In the genomic region with DNA sequence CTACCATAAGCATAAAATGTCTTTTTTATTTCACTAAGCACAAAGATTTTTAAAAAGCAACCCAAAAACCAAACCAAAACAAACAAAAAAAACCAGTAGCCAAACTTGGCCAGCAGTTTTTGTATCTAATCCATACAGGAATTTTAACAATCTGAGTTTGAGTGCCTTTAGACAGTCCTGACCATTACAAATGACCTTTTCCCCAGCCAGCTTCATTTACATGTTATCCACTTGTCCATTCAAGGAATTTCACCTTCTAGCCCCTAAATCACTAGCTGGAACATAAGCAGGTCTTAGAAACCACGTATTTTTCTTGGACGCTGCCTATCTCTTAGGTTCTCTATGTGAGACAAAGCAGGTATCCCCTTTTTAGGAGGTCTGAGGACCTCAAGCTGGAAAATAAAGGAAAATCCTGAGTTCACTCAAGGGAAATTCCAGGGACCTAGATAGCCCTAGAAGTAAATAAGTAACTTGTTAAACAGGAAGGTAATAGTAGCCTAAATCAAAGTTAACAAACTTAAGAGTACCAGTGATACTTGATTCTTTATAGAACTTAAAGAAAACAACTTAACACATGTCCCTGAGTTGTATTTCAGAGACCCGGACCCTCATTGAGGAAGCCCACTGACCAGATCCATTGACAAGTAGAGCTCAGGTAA, we compare ENCODE assay signal across 19 cellular contexts. TPM values are rescaled to one million over a fixed set of nuclear protein-coding genes. Genes with fewer than 3 reads are reported as not detected.
DNase-seq lines count a peak whose midpoint lies in the region; ATAC-seq and TF ChIP-seq lines count a peak whose summit lies in the region.
"Had no signal": no experiment of that assay in that cellular context is flagged by ENCODE, and none has a peak within 500 bp of the region (broad histone marks: within the 10 kb centered on the region; RNA-seq: fewer than 3 reads in every experiment).

No MANE protein-coding gene starts in this region.

- 0 out of 2 replicates have a peak overlapping the region, but pooled peaks have one; percentile 8 for H2AFZ ChIP-seq in GM23248

- no peaks in the 10 kb centered on the region; the same call in 1 of the 2 replicates for H3K36me3 ChIP-seq in GM23248 (ENCODE audit: low read depth)
- peaks cover 69% of the 10 kb centered on the region for H3K36me3 ChIP-seq in Panc1 (ENCODE audit: control insufficient read depth, insufficient read depth, low read length)
- H3K36me3 ChIP-seq: brain microvascular endothelial cell, right lobe of liver had no signal

- DNase-seq in GM23248 (no peak), Panc1 (ENCODE audit: low read depth, low spot score) (no peak), kidney glomerular epithelial cell (lab: John Stamatoyannopoulos, UW) (peak; percentile 33), renal cortical epithelial cell (ENCODE audit: low read depth) (peak; percentile 61), T-helper 9 cell (no peak), cerebellum (ENCODE audit: low spot score) (no peak)
- no peak for DNase-seq in activated T-cell treated with anti-CD3 and anti-CD28 coated beads, Interleukin-2, amount 50 U/mL, for 1 hour
- DNase-seq: activated CD4-positive, alpha-beta T cell treated with anti-CD3 and anti-CD28 coated beads for 36 hours; activated naive CD4-positive, alpha-beta T cell; brain microvascular endothelial cell; foreskin keratinocyte; MM.1S; NCI-H187; NCI-H446; nephron progenitor cell; right lobe of liver; SHP77 treated with DMSO at 0.1 percent for 48 hours had no signal

- no peaks in the 10 kb centered on the region for H3K79me2 ChIP-seq in GM23248 (ENCODE audit: insufficient read depth)

- no peaks in the 10 kb centered on the region for H3F3A ChIP-seq in GM23248 (ENCODE audit: insufficient read depth)

- POLR2A ChIA-PET in Panc1 (lab: Charles Lee), result interaction anchor here (0.5 kb wide), 1 partner anchor 15 kb away, joined by 3 read pairs; no protein-coding TSS in a partner anchor

- intact Hi-C loops in Panc1 (cut with micrococcal nuclease; ENCODE audit: unreplicated experiment), result no loop called here

- CTCF ChIA-PET in Panc1 (lab: Charles Lee), result no interaction called here

- in situ Hi-C loops in GM23248 (cut with MboI) (loop anchor here (25.0 kb wide), 1 partner anchor 1318 kb away; no protein-coding TSS in a partner anchor), Panc1 (cut with HindIII; ENCODE audit: low pct_unique_long_range_greater_than_20kb, low sequenced_read_pairs) (no loop called here)

- no peak for TF ChIP-seq CTCF in Panc1 (IDR thresholded peaks at IDR 0.05)

- peaks cover 8% of the 10 kb centered on the region for H3K4me1 ChIP-seq in GM23248 (ENCODE audit: insufficient read depth)
- peaks cover 3% of the 10 kb centered on the region for H3K4me1 ChIP-seq in Panc1 (ENCODE audit: control insufficient read depth, insufficient read depth, low read length)
- H3K4me1 ChIP-seq: BLaER1, foreskin keratinocyte had no signal

- no peak overlapping the region for H3K4me3 ChIP-seq in GM23248
- H3K4me3 ChIP-seq in Panc1 (ENCODE audit: low read depth in 2 of 2, low read length in 2 of 2), result no peak overlapping the region
- H3K4me3 ChIP-seq: BLaER1, right lobe of liver had no signal

- H3K9me2 ChIP-seq in GM23248 (ENCODE audit: insufficient read depth), result no peaks in the 10 kb centered on the region

- no peaks in the 10 kb centered on the region for H4K20me1 ChIP-seq in GM23248 (ENCODE audit: insufficient read depth)
- H4K20me1 ChIP-seq: BLaER1 had no signal

- no peak overlapping the region for H3K27ac ChIP-seq in GM23248
- H3K27ac ChIP-seq in Panc1 (ENCODE audit: low read length), result peak overlapping the region; percentile 53; the same call in 1 of the 2 replicates
- H3K27ac ChIP-seq: BLaER1, brain microvascular endothelial cell, foreskin keratinocyte, right lobe of liver had no signal

- WGBS in GM23248 (ENCODE audit: low coverage in 1 of 2, low lambda C conversion rate in 2 of 2, missing lambda C conversion rate in 2 of 2), 2 experiments, result 58 to 61% methylated on average over 3 of the region's 3 CpGs

- H3K27me3 ChIP-seq in GM23248 (replicated peaks; ENCODE audit: insufficient read depth) (no peaks in the 10 kb centered on the region), Panc1 (ENCODE audit: control insufficient read depth, insufficient read depth, low read length) (no peaks in the 10 kb centered on the region)
- H3K27me3 ChIP-seq: BLaER1, brain microvascular endothelial cell, foreskin keratinocyte, right lobe of liver had no signal

- no peak for ATAC-seq in Panc1
- ATAC-seq: activated CD4-positive, alpha-beta T cell treated with anti-CD3 and anti-CD28 coated beads for 36 hours; foreskin keratinocyte; HCT116 had no signal

- no peak overlapping the region for H3K4me2 ChIP-seq in GM23248 (ENCODE audit: unreplicated experiment)
- H3K4me2 ChIP-seq: BLaER1 had no signal

- BruUV-seq in Panc1 (replicated peaks; lab: Mats Ljungman, UMichigan), result no TSS peak

- H3K9ac ChIP-seq in GM23248, result no peak overlapping the region
- H3K9ac ChIP-seq: BLaER1 had no signal

- H3K9me3 ChIP-seq in GM23248 (ENCODE audit: low read depth) (no peaks in the 10 kb centered on the region), Panc1 (ENCODE audit: control insufficient read depth, insufficient read depth, low read depth, low read length) (no peaks in the 10 kb centered on the region)
- H3K9me3 ChIP-seq: BLaER1, right lobe of liver had no signal

RNA-seq across cellular contexts. Expression of gene CIP2A, which starts 34.2 kb away (rescaled TPM):
- 13.7 and 13.9 TPM in 2 replicates for total RNA-seq in GM23248 (2014; rRNA removed; shearing (Covaris generic))
- polyA plus RNA-seq in GM23248 (2016; fragmentation: Nextera tagmentation; extraction: Ambion mirVana), result 9.7 and 10.5 TPM in 2 replicates
- total RNA-seq in Panc1 (2021; ENCODE audit: unreplicated experiment) (52.0 TPM), renal cortical epithelial cell (9.6 and 21.9 TPM in 2 replicates), cerebellum (37.8 TPM)
- polyA plus RNA-seq in Panc1 (2012; ENCODE audit: insufficient read length), result 10.3 TPM

RNA-seq across cellular contexts. Expression of gene DZIP3, which starts 34.5 kb away (rescaled TPM):
- total RNA-seq in GM23248 (2014; rRNA removed; shearing (Covaris generic)), result 3.3 and 6.5 TPM in 2 replicates
- polyA plus RNA-seq in GM23248 (2016; fragmentation: Nextera tagmentation; extraction: Ambion mirVana), result 5.0 and 5.4 TPM in 2 replicates
- 30.9 TPM for total RNA-seq in Panc1 (2021; ENCODE audit: unreplicated experiment)
- 13.1 TPM for polyA plus RNA-seq in Panc1 (2012; ENCODE audit: insufficient read length)
- total RNA-seq in renal cortical epithelial cell, result 10.8 and 15.4 TPM in 2 replicates
- 52.5 TPM for total RNA-seq in cerebellum

RNA-seq across cellular contexts. Expression of gene MYH15, which starts 44.6 kb away (rescaled TPM):
- total RNA-seq in GM23248 (2014; rRNA removed; shearing (Covaris generic)), result 0.11 TPM in 1 of 2 replicates, not detected in the other
- 0.08 TPM in 1 of 2 replicates, not detected in the other for polyA plus RNA-seq in GM23248 (2016; fragmentation: Nextera tagmentation; extraction: Ambion mirVana)
- 1.2 TPM for total RNA-seq in Panc1 (2021; ENCODE audit: unreplicated experiment)
- 0.40 TPM for polyA plus RNA-seq in Panc1 (2012; ENCODE audit: insufficient read length)
- 0.05 TPM in 1 of 2 replicates, not detected in the other for total RNA-seq in renal cortical epithelial cell
- total RNA-seq in cerebellum, result 1.8 TPM
- total RNA-seq: right lobe of liver had no signal

Comparison
In these comparisons a context has a peak if more than half of its experiments do, and no peak if none do; other contexts are left out.
1. DNase-seq: peak in kidney glomerular epithelial cell (single experiment) and renal cortical epithelial cell (single experiment); none in GM23248 (single experiment), Panc1 (single experiment), T-helper 9 cell (single experiment), activated T-cell treated with anti-CD3 and anti-CD28 coated beads, Interleukin-2, amount 50 U/mL, for 1 hour (single experiment) and cerebellum (single experiment).